Comparison of ENCODE assay signal across 16 cellular contexts in genomic region chr6:46287681-46288080, GRCh38.
DNase-seq lines count a peak whose midpoint lies in the region; ATAC-seq and TF ChIP-seq lines count a peak whose summit lies in the region.
"Had no signal": no experiment of that assay in that cellular context is flagged by ENCODE, and none has a peak within 500 bp of the region (broad histone marks: within the 10 kb centered on the region; RNA-seq: fewer than 3 reads in every experiment).

No MANE protein-coding gene starts in this region.

- no peaks in the 10 kb centered on the region for H4K20me1 ChIP-seq in BLaER1

- H3K9me3 ChIP-seq in BLaER1: peaks cover 14% of the 10 kb centered on the region
- no peaks in the 10 kb centered on the region for H3K9me3 ChIP-seq in tibial nerve

- H3K4me2 ChIP-seq in BLaER1: peak overlapping the region; percentile 65

- H3K9ac ChIP-seq in BLaER1: no peak overlapping the region

- H3K4me1 ChIP-seq in BLaER1 (peaks cover 47% of the 10 kb centered on the region), tibial nerve (no peaks in the 10 kb centered on the region)

- WGBS in tibial nerve, 2 donors: 73 to 77% methylated on average over 5 of the region's 5 CpGs

- peaks cover 33% of the 10 kb centered on the region for H3K27me3 Mint-ChIP-seq in activated T-cell treated with anti-CD3 and anti-CD28 coated beads, Interleukin-2, amount 50 U/mL, for 24 hours
- H3K27me3 Mint-ChIP-seq in activated T-cell treated with anti-CD3 and anti-CD28 coated beads, Interleukin-2, amount 50 U/mL, for 4 hours (ENCODE audit: low read depth): peaks cover 28% of the 10 kb centered on the region

- peaks cover 3% of the 10 kb centered on the region for H3K4me1 Mint-ChIP-seq in activated T-cell treated with anti-CD3 and anti-CD28 coated beads, Interleukin-2, amount 50 U/mL, for 24 hours (ENCODE audit: low read depth)
- peaks cover 1% of the 10 kb centered on the region for H3K4me1 Mint-ChIP-seq in activated T-cell treated with anti-CD3 and anti-CD28 coated beads, Interleukin-2, amount 50 U/mL, for 4 hours (ENCODE audit: low read depth)
- peaks cover 33% of the 10 kb centered on the region for H3K4me1 Mint-ChIP-seq in stimulated activated effector memory CD8-positive, alpha-beta T cell treated with anti-CD3 and anti-CD28 coated beads, Interleukin-12 subunit alpha, Interleukin-12 subunit beta, amount 100 ng/mL, for 72 hours
- H3K4me1 Mint-ChIP-seq: CD4-positive, alpha-beta memory T cell had no signal

- H3K4me3 ChIP-seq in BLaER1 (no peak overlapping the region), tibial nerve (no peak overlapping the region)

- H3K27ac Mint-ChIP-seq in activated T-cell treated with anti-CD3 and anti-CD28 coated beads, Interleukin-2, amount 50 U/mL, for 24 hours: peak overlapping the region; percentile 22
- H3K27ac Mint-ChIP-seq in stimulated activated effector memory CD8-positive, alpha-beta T cell treated with anti-CD3 and anti-CD28 coated beads, Interleukin-12 subunit alpha, Interleukin-12 subunit beta, amount 100 ng/mL, for 72 hours: peak overlapping the region; percentile 62
- H3K27ac Mint-ChIP-seq: CD4-positive, alpha-beta memory T cell; IgD-negative memory B cell had no signal

- H3K4me3 Mint-ChIP-seq in activated T-cell treated with anti-CD3 and anti-CD28 coated beads, Interleukin-2, amount 50 U/mL, for 24 hours: no peak overlapping the region
- no peak overlapping the region for H3K4me3 Mint-ChIP-seq in activated T-cell treated with anti-CD3 and anti-CD28 coated beads, Interleukin-2, amount 50 U/mL, for 4 hours
- H3K4me3 Mint-ChIP-seq in stimulated activated effector memory CD8-positive, alpha-beta T cell treated with anti-CD3 and anti-CD28 coated beads, Interleukin-12 subunit alpha, Interleukin-12 subunit beta, amount 100 ng/mL, for 72 hours: peak overlapping the region; percentile 0
- H3K4me3 Mint-ChIP-seq: CD4-positive, alpha-beta memory T cell; H9; IgD-negative memory B cell had no signal

- no peak for TF ChIP-seq POLR2A in tibial nerve (IDR thresholded peaks at IDR 0.05)

- TF ChIP-seq EP300 in tibial nerve (IDR thresholded peaks at IDR 0.05): no peak

- H3K9me3 Mint-ChIP-seq in activated T-cell treated with anti-CD3 and anti-CD28 coated beads, Interleukin-2, amount 50 U/mL, for 24 hours: no peaks in the 10 kb centered on the region
- H3K9me3 Mint-ChIP-seq in activated T-cell treated with anti-CD3 and anti-CD28 coated beads, Interleukin-2, amount 50 U/mL, for 4 hours: no peaks in the 10 kb centered on the region
- no peaks in the 10 kb centered on the region for H3K9me3 Mint-ChIP-seq in stimulated activated effector memory CD8-positive, alpha-beta T cell treated with anti-CD3 and anti-CD28 coated beads, Interleukin-12 subunit alpha, Interleukin-12 subunit beta, amount 100 ng/mL, for 72 hours
- H3K9me3 Mint-ChIP-seq: CD4-positive, alpha-beta memory T cell; H9; IgD-negative memory B cell had no signal

- no peak for TF ChIP-seq CTCF in tibial nerve (IDR thresholded peaks at IDR 0.05)

- H3K27ac ChIP-seq in BLaER1 (peak overlapping the region; percentile 54; the same call in 1 of the 2 replicates), tibial nerve (no peak overlapping the region)
- H3K27ac ChIP-seq: C4-2B had no signal

- no peak for DNase-seq in activated T-cell treated with anti-CD3 and anti-CD28 coated beads, Interleukin-2, amount 50 U/mL, for 24 hours
- DNase-seq in activated T-cell treated with anti-CD3 and anti-CD28 coated beads, Interleukin-2, amount 50 U/mL, for 4 hours: no peak
- DNase-seq in amniotic epithelial cell (ENCODE audit: low read depth) (peak; percentile 33), T-helper 2 cell (no peak), tibial nerve (ENCODE audit: low spot score in 2 of 2) (no peak)
- peak in 1 of 2 donors; percentile 53 for DNase-seq in stimulated activated effector memory CD8-positive, alpha-beta T cell treated with anti-CD3 and anti-CD28 coated beads, Interleukin-12 subunit alpha, Interleukin-12 subunit beta, amount 100 ng/mL, for 72 hours (ENCODE audit: low spot score in 2 of 2)
- DNase-seq: ACHN; CD4-positive, alpha-beta memory T cell; DMS153; DND-41; GDM1; GOT3; H9 had no signal

- H3K36me3 Mint-ChIP-seq in activated T-cell treated with anti-CD3 and anti-CD28 coated beads, Interleukin-2, amount 50 U/mL, for 24 hours (ENCODE audit: low read depth): no peaks in the 10 kb centered on the region
- H3K36me3 Mint-ChIP-seq in activated T-cell treated with anti-CD3 and anti-CD28 coated beads, Interleukin-2, amount 50 U/mL, for 4 hours (ENCODE audit: insufficient read depth): no peaks in the 10 kb centered on the region
- no peaks in the 10 kb centered on the region for H3K36me3 Mint-ChIP-seq in stimulated activated effector memory CD8-positive, alpha-beta T cell treated with anti-CD3 and anti-CD28 coated beads, Interleukin-12 subunit alpha, Interleukin-12 subunit beta, amount 100 ng/mL, for 72 hours
- H3K36me3 Mint-ChIP-seq: CD4-positive, alpha-beta memory T cell had no signal

- no peaks in the 10 kb centered on the region for H3K27me3 ChIP-seq in BLaER1
- no peaks in the 10 kb centered on the region for H3K27me3 ChIP-seq in tibial nerve

- H3K36me3 ChIP-seq in BLaER1 (no peaks in the 10 kb centered on the region), tibial nerve (no peaks in the 10 kb centered on the region)

- ATAC-seq in activated T-cell treated with anti-CD3 and anti-CD28 coated beads, Interleukin-2, amount 50 U/mL, for 4 hours: no peak
- peak; percentile 84 for ATAC-seq in stimulated activated effector memory CD8-positive, alpha-beta T cell treated with anti-CD3 and anti-CD28 coated beads, Interleukin-12 subunit alpha, Interleukin-12 subunit beta, amount 100 ng/mL, for 72 hours
